ENCODE assay signal across 11 cellular contexts in the genomic region with DNA sequence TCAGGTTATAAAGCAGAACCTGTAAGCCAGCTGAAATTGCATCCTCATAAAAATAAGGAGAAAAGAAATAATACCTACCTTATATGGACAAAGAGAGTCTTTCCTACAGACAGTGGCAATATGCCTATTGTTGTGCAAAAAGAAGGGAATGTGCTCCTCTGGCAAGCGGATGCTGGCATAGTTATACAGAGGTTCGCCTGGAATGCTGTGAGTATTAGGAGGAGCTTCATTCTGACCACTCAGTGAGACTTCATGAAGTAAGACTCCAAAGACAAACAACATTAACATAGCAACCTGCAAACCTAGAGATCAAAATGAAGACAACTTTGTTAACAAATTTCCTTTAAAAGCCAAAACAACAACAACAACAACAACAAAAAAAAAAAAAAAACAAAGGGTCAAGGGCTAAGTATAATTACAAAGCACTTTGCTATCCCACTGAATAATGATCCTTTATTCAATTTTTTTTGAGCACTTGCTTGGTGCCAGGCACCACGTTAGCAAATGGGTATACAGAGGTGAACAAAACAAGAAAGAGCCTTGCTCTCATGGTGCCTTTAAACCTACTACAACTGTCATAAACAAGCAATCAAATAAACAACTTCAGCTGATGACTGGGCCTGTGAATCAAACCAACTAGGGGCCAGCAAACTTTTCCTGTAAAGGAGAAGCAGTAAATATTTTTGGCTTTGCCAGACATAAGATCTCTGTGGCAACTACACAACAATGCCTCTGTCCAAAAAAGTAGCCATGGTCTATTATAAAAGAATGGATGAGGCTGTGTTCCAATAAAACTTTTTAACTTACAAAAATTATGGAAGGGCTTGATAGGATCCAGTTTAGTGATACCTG. TPM values are rescaled to one million over a fixed set of nuclear protein-coding genes. Genes with fewer than 3 reads are reported as not detected.
DNase-seq lines count a peak whose midpoint lies in the region; TF ChIP-seq lines count a peak whose summit lies in the region.
"Had no signal": no experiment of that assay in that cellular context is flagged by ENCODE, and none has a peak within 500 bp of the region (broad histone marks: within the 10 kb centered on the region; RNA-seq: fewer than 3 reads in every experiment).

No MANE protein-coding gene starts in this region.

- H3K27ac ChIP-seq in HUES6 (ENCODE audit: low read depth, low read length): peak overlapping the region; percentile 99
- peak overlapping the region; percentile 99 for H3K27ac ChIP-seq in epithelial cell of prostate
- H3K27ac ChIP-seq in muscle layer of duodenum (ENCODE audit: low read length): peak overlapping the region; percentile 42
- H3K27ac ChIP-seq: BLaER1 had no signal

- H3K36me3 ChIP-seq in HUES6 (ENCODE audit: control insufficient read depth, insufficient read depth, low read length): peaks cover 48% of the 10 kb centered on the region
- H3K36me3 ChIP-seq in muscle layer of duodenum (ENCODE audit: control insufficient read depth in 1 of 2, insufficient read depth in 2 of 2, low read length in 2 of 2): peaks cover 14 to 44% of the 10 kb centered on the region in 2 donors

- H3K27ac Mint-ChIP-seq in activated CD4-positive, alpha-beta memory T cell treated with anti-CD3 and anti-CD28 coated beads for 36 hours: no peak overlapping the region

- DNase-seq in AG04449 (ENCODE audit: low read depth, low spot score) (peak; percentile 74), epithelial cell of prostate (ENCODE audit: low read depth, low spot score) (no peak), midbrain (lab: John Stamatoyannopoulos, UW) (no peak), NCI-H1105 (lab: John Stamatoyannopoulos, UW) (no peak)
- no peak for DNase-seq in activated CD4-positive, alpha-beta memory T cell treated with anti-CD3 and anti-CD28 coated beads for 36 hours
- no peak for DNase-seq in activated naive CD4-positive, alpha-beta T cell (lab: John Stamatoyannopoulos, UW)
- DNase-seq: activated CD8-positive, alpha-beta memory T cell treated with anti-CD3 and anti-CD28 coated beads, Interleukin-2, amount 10 ng/mL, durations not matched to agents 7 days and 5 days; NCI-H187 had no signal

- H3K9me3 Mint-ChIP-seq in activated CD4-positive, alpha-beta memory T cell treated with anti-CD3 and anti-CD28 coated beads for 36 hours: no peaks in the 10 kb centered on the region

- no peaks in the 10 kb centered on the region for H3K27me3 ChIP-seq in HUES6 (ENCODE audit: control insufficient read depth, insufficient read depth, low read length)
- H3K27me3 ChIP-seq in muscle layer of duodenum (ENCODE audit: low read depth, low read length): no peaks in the 10 kb centered on the region
- H3K27me3 ChIP-seq: BLaER1 had no signal

- intact Hi-C loops in activated CD4-positive, alpha-beta memory T cell treated with anti-CD3 and anti-CD28 coated beads for 36 hours (cut with micrococcal nuclease): no loop called here

- no peak overlapping the region for H3K4me3 Mint-ChIP-seq in activated CD4-positive, alpha-beta memory T cell treated with anti-CD3 and anti-CD28 coated beads for 36 hours
- H3K4me3 Mint-ChIP-seq: activated CD8-positive, alpha-beta memory T cell treated with anti-CD3 and anti-CD28 coated beads, Interleukin-2, amount 10 ng/mL, durations not matched to agents 7 days and 5 days had no signal

- H3K9ac ChIP-seq in HUES6 (ENCODE audit: low read length): peak overlapping the region; percentile 83
- H3K9ac ChIP-seq: BLaER1 had no signal

- H3K27me3 Mint-ChIP-seq in activated CD4-positive, alpha-beta memory T cell treated with anti-CD3 and anti-CD28 coated beads for 36 hours: no peaks in the 10 kb centered on the region
- H3K27me3 Mint-ChIP-seq: activated CD8-positive, alpha-beta memory T cell treated with anti-CD3 and anti-CD28 coated beads, Interleukin-2, amount 10 ng/mL, durations not matched to agents 7 days and 5 days had no signal

- peaks cover 17% of the 10 kb centered on the region for H3K36me3 Mint-ChIP-seq in activated CD4-positive, alpha-beta memory T cell treated with anti-CD3 and anti-CD28 coated beads for 36 hours

- H3K4me1 ChIP-seq in HUES6 (ENCODE audit: control insufficient read depth, insufficient read depth, low read length) (peaks cover 60% of the 10 kb centered on the region), muscle layer of duodenum (ENCODE audit: control insufficient read depth in 1 of 2, insufficient read depth in 2 of 2, low read length in 2 of 2) (peaks cover 4 to 5% of the 10 kb centered on the region in 2 donors)

- CTCF ChIA-PET in AG04449 (lab: Yijun Ruan, JAX): interaction anchor here (1.0 to 4.6 kb wide), 2 partner anchors 11 to 17 kb away, joined by 3 to 24 read pairs; no protein-coding TSS in a partner anchor
- CTCF ChIA-PET in activated CD4-positive, alpha-beta memory T cell treated with anti-CD3 and anti-CD28 coated beads for 36 hours (lab: Charles Lee): no interaction called here

- no peak for TF ChIP-seq CTCF in AG04449 (IDR thresholded peaks at IDR 0.05; ENCODE audit: insufficient read depth, low read length, missing control alignments)

- POLR2A ChIA-PET in AG04449 (lab: Yijun Ruan, JAX): no interaction called here
- POLR2A ChIA-PET in activated CD4-positive, alpha-beta memory T cell treated with anti-CD3 and anti-CD28 coated beads for 36 hours (lab: Charles Lee): interaction anchor here (0.8 kb wide), 1 partner anchor 15 kb away, joined by 3 read pairs; no protein-coding TSS in a partner anchor

- H3K4me3 ChIP-seq in AG04449 (ENCODE audit: low read depth, low read length) (no peak overlapping the region), HUES6 (ENCODE audit: low read depth, low read length) (peak overlapping the region; percentile 40; the same call in 1 of the 2 replicates), muscle layer of duodenum (ENCODE audit: low read depth in 1 of 2, low read length in 2 of 2) (peak overlapping the region in 1 of 2 donors; percentile 2)
- H3K4me3 ChIP-seq: BLaER1 had no signal

- H3K4me1 Mint-ChIP-seq in activated CD4-positive, alpha-beta memory T cell treated with anti-CD3 and anti-CD28 coated beads for 36 hours (ENCODE audit: low read depth): peaks cover 25% of the 10 kb centered on the region

- H3K9me3 ChIP-seq in HUES6 (ENCODE audit: control insufficient read depth, insufficient read depth, low read depth, low read length) (no peaks in the 10 kb centered on the region), muscle layer of duodenum (ENCODE audit: control insufficient read depth in 1 of 2, low read length in 2 of 2) (no peaks in the 10 kb centered on the region)
- H3K9me3 ChIP-seq: BLaER1 had no signal

RNA-seq across cellular contexts. Expression of gene EOGT, which starts 3.7 kb away (rescaled TPM):
- total RNA-seq in activated CD4-positive, alpha-beta memory T cell treated with anti-CD3 and anti-CD28 coated beads for 36 hours: 10 to 100 TPM in 1 of 2 experiments, 1 to 10 TPM in 1; 9.3 to 12.0 TPM

RNA-seq across cellular contexts. Expression of gene TMF1, which starts 42.3 kb away (rescaled TPM):
- 10 to 100 TPM; 37.1 to 42.1 TPM for total RNA-seq in activated CD4-positive, alpha-beta memory T cell treated with anti-CD3 and anti-CD28 coated beads for 36 hours

Comparison
In these comparisons a context has a peak if more than half of its experiments do, and no peak if none do; other contexts are left out.
1. H3K27ac ChIP-seq: peak in every context shown above with its lines; median percentile 99 in HUES6; 99 in epithelial cell of prostate; 42 in muscle layer of duodenum.